In the genomic region with DNA sequence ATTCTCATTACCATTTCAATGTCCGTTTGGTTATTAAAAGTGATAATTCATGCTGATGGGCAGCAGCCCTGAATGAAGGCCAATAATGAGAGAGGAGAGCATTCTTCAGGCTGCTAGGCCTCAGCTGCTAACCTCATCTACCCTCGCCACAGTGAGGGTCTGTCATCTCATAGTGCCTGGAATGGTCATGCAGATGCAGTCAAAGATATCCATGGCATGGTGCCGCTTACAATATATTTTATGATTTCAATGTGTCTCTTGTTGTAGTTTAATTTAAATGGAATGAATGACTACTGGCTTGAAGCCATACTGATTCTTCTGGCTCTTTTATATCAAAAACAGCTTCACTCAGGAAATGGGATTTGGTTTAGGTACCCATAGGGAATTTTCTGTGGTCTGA, we compare ENCODE assay signal across 25 cellular contexts.
"Had no signal": no experiment of that assay in that cellular context is flagged by ENCODE, and none has a peak within 500 bp of the region (broad histone marks: within the 10 kb centered on the region; RNA-seq: fewer than 3 reads in every experiment).

No MANE protein-coding gene starts in this region.

- H3K4me1 ChIP-seq: ascending aorta had no signal

- H3K4me3 ChIP-seq: ascending aorta, coronary artery, esophagus squamous epithelium had no signal

- H3K9me3 ChIP-seq: ascending aorta, esophagus squamous epithelium had no signal

- DNase-seq: activated CD4-positive, alpha-beta memory T cell treated with anti-CD3 and anti-CD28 coated beads, Interleukin-2, amount 10 ng/mL, durations not matched to agents 7 days and 5 days; activated CD4-positive, alpha-beta T cell treated with anti-CD3 and anti-CD28 coated beads for 1 hour; activated CD4-positive, alpha-beta T cell treated with anti-CD3 and anti-CD28 coated beads for 4 hours; activated CD4-positive, alpha-beta T cell treated with anti-CD3 and anti-CD28 coated beads, Interleukin-2, amount 10 ng/mL, durations not matched to agents 7 days and 5 days; activated CD4-positive, alpha-beta T cell treated with anti-CD3 and anti-CD28 coated beads, Interleukin-2, amount 50 U/mL, for 4 hours; activated CD8-positive, alpha-beta memory T cell treated with anti-CD3 and anti-CD28 coated beads, Interleukin-2, amount 50 U/mL, for 48 hours; activated gamma-delta T cell; activated naive CD4-positive, alpha-beta T cell; activated naive CD4-positive, alpha-beta T cell treated with anti-CD3 and anti-CD28 coated beads, Interleukin-2, amount 10 ng/mL, durations not matched to agents 7 days and 5 days; activated naive CD8-positive, alpha-beta T cell treated with anti-CD3 and anti-CD28 coated beads, Interleukin-2, amount 10 ng/mL, durations not matched to agents 7 days and 5 days; activated T-cell treated with anti-CD3 and anti-CD28 coated beads for 4 hours; activated T-cell treated with anti-CD3 and anti-CD28 coated beads, Interleukin-2, amount 50 U/mL, for 24 hours; activated T-cell treated with anti-CD3 and anti-CD28 coated beads, Interleukin-2, amount 50 U/mL, for 72 hours; brain microvascular endothelial cell; effector CD4-positive, alpha-beta T cell; effector memory CD8-positive, alpha-beta T cell; erythroblast; esophagus squamous epithelium; foreskin fibroblast; T-helper 2 cell had no signal

- ATAC-seq: activated naive CD4-positive, alpha-beta T cell treated with anti-CD3 and anti-CD28 coated beads, Interleukin-2, amount 50 U/mL, for 72 hours; activated T-cell treated with anti-CD3 and anti-CD28 coated beads, Interleukin-2, amount 50 U/mL, for 72 hours; effector memory CD8-positive, alpha-beta T cell; WTC11 had no signal

- H3K36me3 ChIP-seq: ascending aorta, brain microvascular endothelial cell, esophagus squamous epithelium had no signal

- H3K27ac ChIP-seq: ascending aorta, brain microvascular endothelial cell, coronary artery, esophagus squamous epithelium, VCaP had no signal

- H3K27me3 ChIP-seq: ascending aorta, brain microvascular endothelial cell, esophagus squamous epithelium had no signal
